In the genomic region with DNA sequence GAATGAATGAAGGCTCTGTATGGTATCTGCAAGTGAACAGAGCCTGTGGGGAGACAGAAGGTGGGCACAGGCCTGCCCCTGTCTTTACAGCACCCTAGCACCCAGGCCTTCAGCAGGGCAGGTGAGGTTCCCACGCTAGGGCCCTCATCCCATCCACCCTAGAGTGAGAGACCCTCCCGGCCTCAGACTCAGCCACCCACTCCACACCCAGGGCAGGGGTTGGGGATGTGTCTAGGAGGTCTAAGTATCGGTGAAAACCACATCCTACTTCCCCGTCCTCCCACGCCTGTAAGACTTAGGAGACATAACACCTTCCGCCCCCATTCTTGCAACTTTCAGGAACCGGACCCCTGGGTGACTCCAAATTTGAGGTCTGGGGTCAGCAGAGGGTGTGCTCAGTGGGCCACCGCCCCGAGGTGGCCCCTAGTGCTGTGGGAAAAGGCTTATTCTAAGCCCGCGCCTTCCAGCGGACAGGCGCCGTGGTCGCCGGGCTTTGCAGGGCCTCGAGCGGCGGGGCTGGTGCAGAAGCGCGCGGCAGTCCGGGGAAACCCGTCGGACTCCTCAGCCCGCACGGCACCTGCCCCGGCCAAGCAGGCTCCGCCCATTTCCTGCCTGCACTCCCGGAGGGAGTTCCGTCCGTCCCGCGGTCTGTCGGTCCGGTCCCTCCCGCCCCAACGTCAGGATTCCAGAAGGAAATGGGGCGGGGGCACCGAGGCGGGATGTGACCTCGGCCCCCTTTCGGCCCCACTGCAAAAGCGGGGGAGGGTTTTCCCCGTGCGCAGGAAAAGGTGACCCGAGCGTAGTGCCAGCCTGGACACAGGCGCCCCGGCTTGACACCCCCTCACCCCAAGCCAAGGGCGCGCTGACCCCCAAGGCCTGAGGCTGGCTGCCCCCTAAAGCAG, we compare ENCODE assay signal across 1 cellular context.
TF ChIP-seq lines count a peak whose summit lies in the region.

No MANE protein-coding gene starts in this region.

TF ChIP-seq in HepG2, 621 proteins besides CTCF, POLR2A, EP300 and RAD21 (continued from another document and continues in another):
- no peak for TF ChIP-seq CENPT (CRISPR knock-in tag; IDR thresholded peaks at IDR 0.05; ENCODE audit: low read depth)
- TF ChIP-seq ZNF225 (CRISPR knock-in tag; IDR thresholded peaks at IDR 0.05), result peak; percentile 78; the same call in 1 of the 2 replicates
- TF ChIP-seq, protein P1, sequence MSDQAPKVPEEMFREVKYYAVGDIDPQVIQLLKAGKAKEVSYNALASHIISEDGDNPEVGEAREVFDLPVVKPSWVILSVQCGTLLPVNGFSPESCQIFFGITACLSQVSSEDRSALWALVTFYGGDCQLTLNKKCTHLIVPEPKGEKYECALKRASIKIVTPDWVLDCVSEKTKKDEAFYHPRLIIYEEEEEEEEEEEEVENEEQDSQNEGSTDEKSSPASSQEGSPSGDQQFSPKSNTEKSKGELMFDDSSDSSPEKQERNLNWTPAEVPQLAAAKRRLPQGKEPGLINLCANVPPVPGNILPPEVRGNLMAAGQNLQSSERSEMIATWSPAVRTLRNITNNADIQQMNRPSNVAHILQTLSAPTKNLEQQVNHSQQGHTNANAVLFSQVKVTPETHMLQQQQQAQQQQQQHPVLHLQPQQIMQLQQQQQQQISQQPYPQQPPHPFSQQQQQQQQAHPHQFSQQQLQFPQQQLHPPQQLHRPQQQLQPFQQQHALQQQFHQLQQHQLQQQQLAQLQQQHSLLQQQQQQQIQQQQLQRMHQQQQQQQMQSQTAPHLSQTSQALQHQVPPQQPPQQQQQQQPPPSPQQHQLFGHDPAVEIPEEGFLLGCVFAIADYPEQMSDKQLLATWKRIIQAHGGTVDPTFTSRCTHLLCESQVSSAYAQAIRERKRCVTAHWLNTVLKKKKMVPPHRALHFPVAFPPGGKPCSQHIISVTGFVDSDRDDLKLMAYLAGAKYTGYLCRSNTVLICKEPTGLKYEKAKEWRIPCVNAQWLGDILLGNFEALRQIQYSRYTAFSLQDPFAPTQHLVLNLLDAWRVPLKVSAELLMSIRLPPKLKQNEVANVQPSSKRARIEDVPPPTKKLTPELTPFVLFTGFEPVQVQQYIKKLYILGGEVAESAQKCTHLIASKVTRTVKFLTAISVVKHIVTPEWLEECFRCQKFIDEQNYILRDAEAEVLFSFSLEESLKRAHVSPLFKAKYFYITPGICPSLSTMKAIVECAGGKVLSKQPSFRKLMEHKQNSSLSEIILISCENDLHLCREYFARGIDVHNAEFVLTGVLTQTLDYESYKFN (CRISPR knock-in tag; conservative IDR thresholded peaks at IDR 0.05), result peak; percentile 79
- TF ChIP-seq FOSL2 (CRISPR knock-in tag; IDR thresholded peaks at IDR 0.05), result peak; percentile 59; the same call in 1 of the 2 replicates
- TF ChIP-seq MED8 (CRISPR knock-in tag; IDR thresholded peaks at IDR 0.05; ENCODE audit: insufficient replicate concordance), result peak; percentile 62
- TF ChIP-seq SOX5 (CRISPR knock-in tag; IDR thresholded peaks at IDR 0.05; ENCODE audit: borderline replicate concordance), result peak; percentile 55
- TF ChIP-seq ZNF577 (CRISPR knock-in tag; IDR thresholded peaks at IDR 0.05; ENCODE audit: borderline replicate concordance, low read depth), result no peak
- TF ChIP-seq GZF1 (CRISPR knock-in tag; IDR thresholded peaks at IDR 0.05), result peak; percentile 85
- no peak; the same call in 1 of the 2 replicates for TF ChIP-seq CHCHD3 (CRISPR knock-in tag; IDR thresholded peaks at IDR 0.05)
- peak; percentile 78; the same call in 1 of the 2 replicates for TF ChIP-seq ZKSCAN8 (CRISPR knock-in tag; IDR thresholded peaks at IDR 0.05; ENCODE audit: borderline replicate concordance)
- TF ChIP-seq, protein P2, sequence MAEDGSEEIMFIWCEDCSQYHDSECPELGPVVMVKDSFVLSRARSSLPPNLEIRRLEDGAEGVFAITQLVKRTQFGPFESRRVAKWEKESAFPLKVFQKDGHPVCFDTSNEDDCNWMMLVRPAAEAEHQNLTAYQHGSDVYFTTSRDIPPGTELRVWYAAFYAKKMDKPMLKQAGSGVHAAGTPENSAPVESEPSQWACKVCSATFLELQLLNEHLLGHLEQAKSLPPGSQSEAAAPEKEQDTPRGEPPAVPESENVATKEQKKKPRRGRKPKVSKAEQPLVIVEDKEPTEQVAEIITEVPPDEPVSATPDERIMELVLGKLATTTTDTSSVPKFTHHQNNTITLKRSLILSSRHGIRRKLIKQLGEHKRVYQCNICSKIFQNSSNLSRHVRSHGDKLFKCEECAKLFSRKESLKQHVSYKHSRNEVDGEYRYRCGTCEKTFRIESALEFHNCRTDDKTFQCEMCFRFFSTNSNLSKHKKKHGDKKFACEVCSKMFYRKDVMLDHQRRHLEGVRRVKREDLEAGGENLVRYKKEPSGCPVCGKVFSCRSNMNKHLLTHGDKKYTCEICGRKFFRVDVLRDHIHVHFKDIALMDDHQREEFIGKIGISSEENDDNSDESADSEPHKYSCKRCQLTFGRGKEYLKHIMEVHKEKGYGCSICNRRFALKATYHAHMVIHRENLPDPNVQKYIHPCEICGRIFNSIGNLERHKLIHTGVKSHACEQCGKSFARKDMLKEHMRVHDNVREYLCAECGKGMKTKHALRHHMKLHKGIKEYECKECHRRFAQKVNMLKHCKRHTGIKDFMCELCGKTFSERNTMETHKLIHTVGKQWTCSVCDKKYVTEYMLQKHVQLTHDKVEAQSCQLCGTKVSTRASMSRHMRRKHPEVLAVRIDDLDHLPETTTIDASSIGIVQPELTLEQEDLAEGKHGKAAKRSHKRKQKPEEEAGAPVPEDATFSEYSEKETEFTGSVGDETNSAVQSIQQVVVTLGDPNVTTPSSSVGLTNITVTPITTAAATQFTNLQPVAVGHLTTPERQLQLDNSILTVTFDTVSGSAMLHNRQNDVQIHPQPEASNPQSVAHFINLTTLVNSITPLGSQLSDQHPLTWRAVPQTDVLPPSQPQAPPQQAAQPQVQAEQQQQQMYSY (CRISPR knock-in tag; IDR thresholded peaks at IDR 0.05), result peak; percentile 74
- peak; percentile 85 for TF ChIP-seq PHF8 (CRISPR knock-in tag; IDR thresholded peaks at IDR 0.05)
- TF ChIP-seq IKZF4 (CRISPR knock-in tag; IDR thresholded peaks at IDR 0.05; ENCODE audit: borderline replicate concordance, low read depth, not compliant biosample characterization), result no peak
- TF ChIP-seq TBP (CRISPR knock-in tag; IDR thresholded peaks at IDR 0.05), result 0 out of 2 replicates have a peak, but pooled peaks have one; percentile 89
- peak; percentile 30 for TF ChIP-seq ASH2L (IDR thresholded peaks at IDR 0.05; ENCODE audit: insufficient read length, low read depth, low read length)
- TF ChIP-seq ETV6 (CRISPR knock-in tag; conservative IDR thresholded peaks at IDR 0.05), result peak; percentile 88; the same call in 1 of the 2 replicates
- no peak for TF ChIP-seq ZNF567 (CRISPR knock-in tag; IDR thresholded peaks at IDR 0.05; ENCODE audit: borderline replicate concordance)
- TF ChIP-seq ARHGAP35 (CRISPR knock-in tag; IDR thresholded peaks at IDR 0.05; ENCODE audit: borderline replicate concordance), result peak; percentile 27; the same call in 1 of the 2 replicates
- TF ChIP-seq KLF15 (CRISPR knock-in tag; IDR thresholded peaks at IDR 0.05; ENCODE audit: borderline replicate concordance), result peak; percentile 64; the same call in 1 of the 2 replicates
- TF ChIP-seq ZNF264 (CRISPR knock-in tag; IDR thresholded peaks at IDR 0.05), result peak; percentile 72; the same call in 1 of the 2 replicates
- TF ChIP-seq RBFOX2 (IDR thresholded peaks at IDR 0.05; ENCODE audit: low read depth, low read length), result peak; percentile 84
- TF ChIP-seq, protein P3, sequence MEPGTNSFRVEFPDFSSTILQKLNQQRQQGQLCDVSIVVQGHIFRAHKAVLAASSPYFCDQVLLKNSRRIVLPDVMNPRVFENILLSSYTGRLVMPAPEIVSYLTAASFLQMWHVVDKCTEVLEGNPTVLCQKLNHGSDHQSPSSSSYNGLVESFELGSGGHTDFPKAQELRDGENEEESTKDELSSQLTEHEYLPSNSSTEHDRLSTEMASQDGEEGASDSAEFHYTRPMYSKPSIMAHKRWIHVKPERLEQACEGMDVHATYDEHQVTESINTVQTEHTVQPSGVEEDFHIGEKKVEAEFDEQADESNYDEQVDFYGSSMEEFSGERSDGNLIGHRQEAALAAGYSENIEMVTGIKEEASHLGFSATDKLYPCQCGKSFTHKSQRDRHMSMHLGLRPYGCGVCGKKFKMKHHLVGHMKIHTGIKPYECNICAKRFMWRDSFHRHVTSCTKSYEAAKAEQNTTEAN (CRISPR knock-in tag; conservative IDR thresholded peaks at IDR 0.05), result peak; percentile 83
- TF ChIP-seq PHF5A (CRISPR knock-in tag; IDR thresholded peaks at IDR 0.05; ENCODE audit: low read depth, unreplicated experiment), result peak; percentile 95
- TF ChIP-seq, protein P4, sequence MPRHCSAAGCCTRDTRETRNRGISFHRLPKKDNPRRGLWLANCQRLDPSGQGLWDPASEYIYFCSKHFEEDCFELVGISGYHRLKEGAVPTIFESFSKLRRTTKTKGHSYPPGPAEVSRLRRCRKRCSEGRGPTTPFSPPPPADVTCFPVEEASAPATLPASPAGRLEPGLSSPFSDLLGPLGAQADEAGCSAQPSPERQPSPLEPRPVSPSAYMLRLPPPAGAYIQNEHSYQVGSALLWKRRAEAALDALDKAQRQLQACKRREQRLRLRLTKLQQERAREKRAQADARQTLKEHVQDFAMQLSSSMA (CRISPR knock-in tag; IDR thresholded peaks at IDR 0.05), result peak; percentile 95
- TF ChIP-seq ZNF879 (CRISPR knock-in tag; IDR thresholded peaks at IDR 0.05), result peak; percentile 96
- peak; percentile 19; the same call in 1 of the 2 replicates for TF ChIP-seq ZNF589 (CRISPR knock-in tag; conservative IDR thresholded peaks at IDR 0.05)
- 0 out of 2 replicates have a peak, but pooled peaks have one; percentile 35 for TF ChIP-seq ZBTB42 (CRISPR knock-in tag; IDR thresholded peaks at IDR 0.05)
- TF ChIP-seq, protein P5, sequence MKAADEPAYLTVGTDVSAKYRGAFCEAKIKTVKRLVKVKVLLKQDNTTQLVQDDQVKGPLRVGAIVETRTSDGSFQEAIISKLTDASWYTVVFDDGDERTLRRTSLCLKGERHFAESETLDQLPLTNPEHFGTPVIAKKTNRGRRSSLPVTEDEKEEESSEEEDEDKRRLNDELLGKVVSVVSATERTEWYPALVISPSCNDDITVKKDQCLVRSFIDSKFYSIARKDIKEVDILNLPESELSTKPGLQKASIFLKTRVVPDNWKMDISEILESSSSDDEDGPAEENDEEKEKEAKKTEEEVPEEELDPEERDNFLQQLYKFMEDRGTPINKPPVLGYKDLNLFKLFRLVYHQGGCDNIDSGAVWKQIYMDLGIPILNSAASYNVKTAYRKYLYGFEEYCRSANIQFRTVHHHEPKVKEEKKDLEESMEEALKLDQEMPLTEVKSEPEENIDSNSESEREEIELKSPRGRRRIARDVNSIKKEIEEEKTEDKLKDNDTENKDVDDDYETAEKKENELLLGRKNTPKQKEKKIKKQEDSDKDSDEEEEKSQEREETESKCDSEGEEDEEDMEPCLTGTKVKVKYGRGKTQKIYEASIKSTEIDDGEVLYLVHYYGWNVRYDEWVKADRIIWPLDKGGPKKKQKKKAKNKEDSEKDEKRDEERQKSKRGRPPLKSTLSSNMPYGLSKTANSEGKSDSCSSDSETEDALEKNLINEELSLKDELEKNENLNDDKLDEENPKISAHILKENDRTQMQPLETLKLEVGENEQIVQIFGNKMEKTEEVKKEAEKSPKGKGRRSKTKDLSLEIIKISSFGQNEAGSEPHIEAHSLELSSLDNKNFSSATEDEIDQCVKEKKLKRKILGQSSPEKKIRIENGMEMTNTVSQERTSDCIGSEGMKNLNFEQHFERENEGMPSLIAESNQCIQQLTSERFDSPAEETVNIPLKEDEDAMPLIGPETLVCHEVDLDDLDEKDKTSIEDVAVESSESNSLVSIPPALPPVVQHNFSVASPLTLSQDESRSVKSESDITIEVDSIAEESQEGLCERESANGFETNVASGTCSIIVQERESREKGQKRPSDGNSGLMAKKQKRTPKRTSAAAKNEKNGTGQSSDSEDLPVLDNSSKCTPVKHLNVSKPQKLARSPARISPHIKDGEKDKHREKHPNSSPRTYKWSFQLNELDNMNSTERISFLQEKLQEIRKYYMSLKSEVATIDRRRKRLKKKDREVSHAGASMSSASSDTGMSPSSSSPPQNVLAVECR (CRISPR knock-in tag; IDR thresholded peaks at IDR 0.05; ENCODE audit: borderline replicate concordance), result peak; percentile 74
- TF ChIP-seq, protein P6, sequence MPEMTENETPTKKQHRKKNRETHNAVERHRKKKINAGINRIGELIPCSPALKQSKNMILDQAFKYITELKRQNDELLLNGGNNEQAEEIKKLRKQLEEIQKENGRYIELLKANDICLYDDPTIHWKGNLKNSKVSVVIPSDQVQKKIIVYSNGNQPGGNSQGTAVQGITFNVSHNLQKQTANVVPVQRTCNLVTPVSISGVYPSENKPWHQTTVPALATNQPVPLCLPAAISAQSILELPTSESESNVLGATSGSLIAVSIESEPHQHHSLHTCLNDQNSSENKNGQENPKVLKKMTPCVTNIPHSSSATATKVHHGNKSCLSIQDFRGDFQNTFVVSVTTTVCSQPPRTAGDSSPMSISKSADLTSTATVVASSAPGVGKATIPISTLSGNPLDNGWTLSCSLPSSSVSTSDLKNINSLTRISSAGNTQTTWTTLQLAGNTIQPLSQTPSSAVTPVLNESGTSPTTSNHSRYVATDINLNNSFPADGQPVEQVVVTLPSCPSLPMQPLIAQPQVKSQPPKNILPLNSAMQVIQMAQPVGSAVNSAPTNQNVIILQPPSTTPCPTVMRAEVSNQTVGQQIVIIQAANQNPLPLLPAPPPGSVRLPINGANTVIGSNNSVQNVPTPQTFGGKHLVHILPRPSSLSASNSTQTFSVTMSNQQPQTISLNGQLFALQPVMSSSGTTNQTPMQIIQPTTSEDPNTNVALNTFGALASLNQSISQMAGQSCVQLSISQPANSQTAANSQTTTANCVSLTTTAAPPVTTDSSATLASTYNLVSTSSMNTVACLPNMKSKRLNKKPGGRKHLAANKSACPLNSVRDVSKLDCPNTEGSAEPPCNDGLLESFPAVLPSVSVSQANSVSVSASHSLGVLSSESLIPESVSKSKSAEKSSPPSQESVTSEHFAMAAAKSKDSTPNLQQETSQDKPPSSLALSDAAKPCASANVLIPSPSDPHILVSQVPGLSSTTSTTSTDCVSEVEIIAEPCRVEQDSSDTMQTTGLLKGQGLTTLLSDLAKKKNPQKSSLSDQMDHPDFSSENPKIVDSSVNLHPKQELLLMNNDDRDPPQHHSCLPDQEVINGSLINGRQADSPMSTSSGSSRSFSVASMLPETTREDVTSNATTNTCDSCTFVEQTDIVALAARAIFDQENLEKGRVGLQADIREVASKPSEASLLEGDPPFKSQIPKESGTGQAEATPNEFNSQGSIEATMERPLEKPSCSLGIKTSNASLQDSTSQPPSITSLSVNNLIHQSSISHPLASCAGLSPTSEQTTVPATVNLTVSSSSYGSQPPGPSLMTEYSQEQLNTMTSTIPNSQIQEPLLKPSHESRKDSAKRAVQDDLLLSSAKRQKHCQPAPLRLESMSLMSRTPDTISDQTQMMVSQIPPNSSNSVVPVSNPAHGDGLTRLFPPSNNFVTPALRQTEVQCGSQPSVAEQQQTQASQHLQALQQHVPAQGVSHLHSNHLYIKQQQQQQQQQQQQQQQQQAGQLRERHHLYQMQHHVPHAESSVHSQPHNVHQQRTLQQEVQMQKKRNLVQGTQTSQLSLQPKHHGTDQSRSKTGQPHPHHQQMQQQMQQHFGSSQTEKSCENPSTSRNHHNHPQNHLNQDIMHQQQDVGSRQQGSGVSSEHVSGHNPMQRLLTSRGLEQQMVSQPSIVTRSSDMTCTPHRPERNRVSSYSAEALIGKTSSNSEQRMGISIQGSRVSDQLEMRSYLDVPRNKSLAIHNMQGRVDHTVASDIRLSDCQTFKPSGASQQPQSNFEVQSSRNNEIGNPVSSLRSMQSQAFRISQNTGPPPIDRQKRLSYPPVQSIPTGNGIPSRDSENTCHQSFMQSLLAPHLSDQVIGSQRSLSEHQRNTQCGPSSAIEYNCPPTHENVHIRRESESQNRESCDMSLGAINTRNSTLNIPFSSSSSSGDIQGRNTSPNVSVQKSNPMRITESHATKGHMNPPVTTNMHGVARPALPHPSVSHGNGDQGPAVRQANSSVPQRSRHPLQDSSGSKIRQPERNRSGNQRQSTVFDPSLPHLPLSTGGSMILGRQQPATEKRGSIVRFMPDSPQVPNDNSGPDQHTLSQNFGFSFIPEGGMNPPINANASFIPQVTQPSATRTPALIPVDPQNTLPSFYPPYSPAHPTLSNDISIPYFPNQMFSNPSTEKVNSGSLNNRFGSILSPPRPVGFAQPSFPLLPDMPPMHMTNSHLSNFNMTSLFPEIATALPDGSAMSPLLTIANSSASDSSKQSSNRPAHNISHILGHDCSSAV (CRISPR knock-in tag; IDR thresholded peaks at IDR 0.05; ENCODE audit: borderline replicate concordance), result no peak
